Comparison of ENCODE assay signal across 10 cellular contexts in the genomic region with DNA sequence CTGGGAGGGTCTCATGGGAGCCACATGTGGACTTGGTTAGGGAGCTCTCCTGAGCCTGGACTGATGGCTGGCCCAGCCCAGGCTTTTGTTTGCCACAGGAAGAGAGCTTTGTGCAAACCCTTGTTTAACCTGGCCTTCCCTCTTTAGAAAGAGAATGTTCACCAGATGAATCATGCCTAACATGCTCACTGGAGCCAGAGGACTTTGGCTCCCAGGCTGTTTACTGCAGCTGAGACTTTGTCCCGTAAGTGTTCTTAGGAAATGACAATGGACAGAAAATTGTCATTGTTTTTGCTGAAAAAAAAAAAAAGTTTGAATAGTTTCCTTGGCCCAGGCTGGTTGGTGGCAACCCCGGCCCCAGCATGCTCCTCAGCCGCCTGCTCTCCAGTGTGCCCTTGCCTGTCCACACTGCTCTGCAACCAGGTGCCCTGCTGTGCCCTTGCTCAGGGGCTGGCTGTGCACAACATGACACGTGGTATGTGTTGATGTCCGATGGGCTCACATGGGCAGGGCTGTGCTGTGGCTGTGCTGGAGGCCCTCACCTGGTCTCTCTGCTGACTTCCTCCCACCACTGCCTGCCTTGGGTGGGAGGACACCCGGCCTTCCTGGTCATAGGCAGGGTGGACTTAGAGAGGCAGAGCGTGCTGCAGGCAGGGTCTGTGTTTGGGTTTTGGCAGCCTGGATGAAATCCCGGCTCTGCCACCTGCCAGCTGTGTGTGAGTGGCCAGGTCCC.
DNase-seq lines count a peak whose midpoint lies in the region; ATAC-seq and TF ChIP-seq lines count a peak whose summit lies in the region.
"Had no signal": no experiment of that assay in that cellular context is flagged by ENCODE, and none has a peak within 500 bp of the region (broad histone marks: within the 10 kb centered on the region; RNA-seq: fewer than 3 reads in every experiment).

No MANE protein-coding gene starts in this region.

- no peaks in the 10 kb centered on the region for H3K27me3 ChIP-seq in left lung
- no peaks in the 10 kb centered on the region for H3K27me3 ChIP-seq in subcutaneous abdominal adipose tissue (ENCODE audit: control insufficient read depth in 5 of 5, insufficient read depth in 4 of 5, low read length in 5 of 5)

- ATAC-seq in left lung (peak; percentile 77), GM18861 (IDR thresholded peaks at IDR 0.05; ENCODE audit: unreplicated experiment) (no peak), GM19397 (IDR thresholded peaks at IDR 0.05; ENCODE audit: unreplicated experiment) (no peak)
- ATAC-seq: activated naive CD4-positive, alpha-beta T cell treated with anti-CD3 and anti-CD28 coated beads, Interleukin-2, amount 50 U/mL, for 72 hours had no signal

- intact Hi-C loops in left lung (cut with DNase I) = no loop called here

- TF ChIP-seq CTCF in left lung (IDR thresholded peaks at IDR 0.05) = no peak

- H3K4me1 ChIP-seq in left lung (peaks cover 0 to 8% of the 10 kb centered on the region in 2 donors), subcutaneous abdominal adipose tissue (ENCODE audit: control insufficient read depth in 5 of 5, insufficient read depth in 5 of 5, low read length in 5 of 5) (peaks cover 0 to 55% (median 12%) of the 10 kb centered on the region in 5 donors)

- H3K36me3 ChIP-seq in left lung (no peaks in the 10 kb centered on the region), subcutaneous abdominal adipose tissue (ENCODE audit: control insufficient read depth in 5 of 5, insufficient read depth in 5 of 5, low read length in 5 of 5) (no peaks in the 10 kb centered on the region)

- H3K27ac ChIP-seq in left lung = peak overlapping the region; percentile 18 to 33
- peak overlapping the region; percentile 44 for H3K27ac ChIP-seq in subcutaneous abdominal adipose tissue (ENCODE audit: low read depth, low read length)
- H3K27ac ChIP-seq: HL-60 had no signal

- no peaks in the 10 kb centered on the region for H3K9me3 ChIP-seq in left lung
- no peaks in the 10 kb centered on the region for H3K9me3 ChIP-seq in subcutaneous abdominal adipose tissue (ENCODE audit: control insufficient read depth in 5 of 5, low read length in 5 of 5)

- DNase-seq in LoVo (ENCODE audit: low spot score) (peak; percentile 62), dermis blood vessel endothelial cell (peak; percentile 96), left lung (no peak), GM19238 (ENCODE audit: insufficient read length, low spot score) (no peak), NCI-H1092 treated with DMSO at 0.1 percent for 48 hours (lab: John Stamatoyannopoulos, UW) (no peak)

- no peak overlapping the region for H3K4me3 ChIP-seq in left lung
- no peak overlapping the region for H3K4me3 ChIP-seq in subcutaneous abdominal adipose tissue (ENCODE audit: low read depth in 1 of 5, low read length in 5 of 5)

- H3K9ac ChIP-seq in subcutaneous abdominal adipose tissue (ENCODE audit: low read length in 5 of 5) = no peak overlapping the region

Comparison
In these comparisons a context has a peak if more than half of its experiments do, and no peak if none do; other contexts are left out.
1. DNase-seq: peak in LoVo (single experiment) and dermis blood vessel endothelial cell (single experiment); none in left lung (0 of 2), GM19238 (single experiment) and NCI-H1092 treated with DMSO at 0.1 percent for 48 hours (single experiment).